ENCODE assay signal across 30 cellular contexts in genomic region chr1:30607723-30608122, GRCh38.
"Had no signal": no experiment of that assay in that cellular context is flagged by ENCODE, and none has a peak within 500 bp of the region (broad histone marks: within the 10 kb centered on the region; RNA-seq: fewer than 3 reads in every experiment).

No MANE protein-coding gene starts in this region.

- H3K4me1 ChIP-seq: colonic mucosa, esophagus squamous epithelium, heart right ventricle had no signal

- FAIRE-seq: astrocyte, frontal cortex had no signal

- DNase-seq: activated B cell treated with CpG ODN at 0.5 μM for 24 hours; activated CD4-positive, alpha-beta T cell treated with anti-CD3 and anti-CD28 coated beads for 48 hours; activated CD4-positive, alpha-beta T cell treated with anti-CD3 and anti-CD28 coated beads, Interleukin-2, amount 50 U/mL, for 1 hour; activated CD4-positive, alpha-beta T cell treated with anti-CD3 and anti-CD28 coated beads, Interleukin-2, amount 50 U/mL, for 48 hours; activated CD8-positive, alpha-beta memory T cell treated with anti-CD3 and anti-CD28 coated beads for 24 hours; activated CD8-positive, alpha-beta T cell treated with anti-CD3 and anti-CD28 coated beads for 36 hours; activated effector memory CD4-positive, alpha-beta T cell treated with Interleukin-2 at 50 U/mL for 16 hours; activated gamma-delta T cell treated with Interleukin-2 at 50 U/mL for 16 hours; activated naive CD4-positive, alpha-beta T cell treated with anti-CD3 and anti-CD28 coated beads, Interleukin-2, amount 50 U/mL, for 16 hours; activated naive CD4-positive, alpha-beta T cell treated with Interleukin-2 at 50 U/mL for 16 hours; activated T-cell treated with anti-CD3 and anti-CD28 coated beads, Interleukin-2, amount 50 U/mL, for 4 hours; amniotic stem cell; anterior cingulate cortex; brain microvascular endothelial cell; central memory CD4-positive, alpha-beta T cell; cerebellar nuclear complex; colonic mucosa; dorsolateral prefrontal cortex; effector memory CD4-positive, alpha-beta T cell; esophagus squamous epithelium; heart right ventricle; T-helper 1 cell; T-helper 17 cell; T1000; WERI-Rb-1 had no signal

- H3K36me3 ChIP-seq: brain microvascular endothelial cell, colonic mucosa, esophagus squamous epithelium, heart right ventricle, WERI-Rb-1 had no signal

- H3K27me3 ChIP-seq: brain microvascular endothelial cell, colonic mucosa had no signal

- ATAC-seq: activated CD4-positive, CD25-positive, alpha-beta regulatory T cell treated with anti-CD3 and anti-CD28 coated beads, Interleukin-2, amount 50 U/mL, for 24 hours; activated CD8-positive, alpha-beta T cell treated with anti-CD3 and anti-CD28 coated beads for 36 hours; activated T-cell treated with anti-CD3 and anti-CD28 coated beads, Interleukin-2, amount 50 U/mL, for 4 hours; activated T-helper 17 cell treated with anti-CD3 and anti-CD28 coated beads, Interleukin-2, amount 50 U/mL, for 72 hours; heart right ventricle; T-helper 17 cell had no signal

- H3K27ac ChIP-seq: brain microvascular endothelial cell, colonic mucosa, dorsolateral prefrontal cortex, epithelial cell of prostate, esophagus squamous epithelium, heart right ventricle, WERI-Rb-1 had no signal

- H3K9me3 ChIP-seq: colonic mucosa, esophagus squamous epithelium, heart right ventricle had no signal

- H3K4me3 ChIP-seq: colonic mucosa, dorsolateral prefrontal cortex, esophagus squamous epithelium, heart right ventricle had no signal
